ENCODE assay signal across 20 cellular contexts in the genomic region with DNA sequence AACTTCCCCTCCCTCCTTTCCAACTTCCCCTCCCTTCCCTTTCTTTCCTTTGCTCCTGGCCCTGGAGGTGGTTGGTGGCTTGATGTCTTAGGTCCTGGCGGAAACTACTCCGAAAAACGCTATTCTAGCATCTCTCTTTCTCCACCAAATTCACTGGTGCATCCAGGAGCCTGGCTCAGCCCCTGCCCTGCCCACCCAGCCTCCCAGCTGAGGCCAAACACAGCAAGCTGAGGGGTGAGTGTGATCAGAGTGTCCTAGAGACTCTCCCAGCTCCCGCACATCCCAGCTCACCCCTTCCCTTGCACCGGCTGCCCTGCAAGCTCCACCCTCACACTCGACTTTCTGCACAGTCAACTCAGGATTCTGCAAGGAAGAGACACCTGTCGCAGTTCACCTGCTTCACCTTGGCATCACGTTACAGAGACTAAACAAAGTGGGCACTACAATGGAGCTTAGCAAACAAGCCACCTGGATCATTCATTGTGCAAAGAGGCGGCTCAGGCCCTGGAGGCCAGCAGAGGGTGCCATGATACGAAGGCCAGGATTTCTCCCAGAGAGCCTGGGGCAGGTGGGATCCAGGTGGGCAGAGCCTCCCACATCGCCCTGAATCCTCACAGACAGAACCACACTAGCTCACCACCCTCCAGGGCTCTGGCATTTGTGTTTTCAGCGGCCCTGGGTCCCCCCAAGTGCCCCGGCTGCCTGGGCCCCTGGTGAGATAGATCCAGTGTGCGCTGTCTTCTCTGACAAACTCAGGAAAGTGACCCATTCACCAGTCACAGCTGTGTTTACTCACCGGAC.
DNase-seq lines count a peak whose midpoint lies in the region; ATAC-seq and TF ChIP-seq lines count a peak whose summit lies in the region.
"Had no signal": no experiment of that assay in that cellular context is flagged by ENCODE, and none has a peak within 500 bp of the region (broad histone marks: within the 10 kb centered on the region; RNA-seq: fewer than 3 reads in every experiment).

No MANE protein-coding gene starts in this region.

- H3K9me3 ChIP-seq in right cardiac atrium (ENCODE audit: control insufficient read depth, low read length), result no peaks in the 10 kb centered on the region
- H3K9me3 ChIP-seq: A549, gastrocnemius medialis, HAP-1 had no signal

- 84% methylated on average over 15 of the region's 15 CpGs for WGBS in right cardiac atrium

- H3K27me3 ChIP-seq in right cardiac atrium (ENCODE audit: control insufficient read depth, insufficient read depth), result no peaks in the 10 kb centered on the region
- H3K27me3 ChIP-seq: brain microvascular endothelial cell had no signal

- ATAC-seq in right cardiac atrium (no peak), GM21619 (IDR thresholded peaks at IDR 0.05; ENCODE audit: unreplicated experiment) (no peak)
- ATAC-seq: A549, gastrocnemius medialis had no signal

- TF ChIP-seq CTCF in GM20000 (IDR thresholded peaks at IDR 0.05; ENCODE audit: extremely low read depth, missing control alignments), result no peak

- H3K4me1 ChIP-seq in right cardiac atrium (ENCODE audit: control insufficient read depth, insufficient read depth, low read length), result no peaks in the 10 kb centered on the region
- H3K4me1 ChIP-seq: A549, HAP-1 had no signal

- H3K4me3 ChIP-seq in right cardiac atrium (ENCODE audit: low read length), result no peak overlapping the region
- H3K4me3 ChIP-seq: A549, gastrocnemius medialis, HAP-1 had no signal

- DNase-seq in DMS153 (lab: John Stamatoyannopoulos, UW) (peak; percentile 98), NCI-H146 (lab: John Stamatoyannopoulos, UW) (peak; percentile 99), NCI-H345 treated with DMSO at 0.1 percent for 48 hours (lab: John Stamatoyannopoulos, UW; ENCODE audit: unreplicated experiment) (peak; percentile 93), iPS-NIHi11 (ENCODE audit: low spot score) (peak; percentile 61), GM20000 (ENCODE audit: low spot score) (no peak), right cardiac atrium (no peak), SIG-M5 treated with dmso at 0.1 percent for 504 hours (lab: John Stamatoyannopoulos, UW; ENCODE audit: unreplicated experiment) (no peak)
- DNase-seq: activated CD4-positive, alpha-beta T cell treated with anti-CD3 and anti-CD28 coated beads, Interleukin-2, amount 50 U/mL, for 48 hours; activated T-cell treated with anti-CD3 and anti-CD28 coated beads, Interleukin-2, amount 50 U/mL, for 24 hours; brain microvascular endothelial cell; gastrocnemius medialis; immature natural killer cell; KG1; mammary epithelial cell; NCI-H1694 treated with DMSO at 0.1 percent for 48 hours had no signal

- no peak overlapping the region for H3K27ac ChIP-seq in right cardiac atrium (ENCODE audit: low read length)
- H3K27ac ChIP-seq: A549, brain microvascular endothelial cell, C4-2B, epithelial cell of prostate, gastrocnemius medialis had no signal

- intact Hi-C loops in right cardiac atrium (cut with DNase I), result no loop called here

Comparison
In these comparisons a context has a peak if more than half of its experiments do, and no peak if none do; other contexts are left out.
1. DNase-seq: peak in DMS153 (single experiment), NCI-H146 (single experiment), NCI-H345 treated with DMSO at 0.1 percent for 48 hours (single experiment) and iPS-NIHi11 (single experiment); none in GM20000 (single experiment), right cardiac atrium (0 of 3) and SIG-M5 treated with dmso at 0.1 percent for 504 hours (single experiment).